In the genomic region with DNA sequence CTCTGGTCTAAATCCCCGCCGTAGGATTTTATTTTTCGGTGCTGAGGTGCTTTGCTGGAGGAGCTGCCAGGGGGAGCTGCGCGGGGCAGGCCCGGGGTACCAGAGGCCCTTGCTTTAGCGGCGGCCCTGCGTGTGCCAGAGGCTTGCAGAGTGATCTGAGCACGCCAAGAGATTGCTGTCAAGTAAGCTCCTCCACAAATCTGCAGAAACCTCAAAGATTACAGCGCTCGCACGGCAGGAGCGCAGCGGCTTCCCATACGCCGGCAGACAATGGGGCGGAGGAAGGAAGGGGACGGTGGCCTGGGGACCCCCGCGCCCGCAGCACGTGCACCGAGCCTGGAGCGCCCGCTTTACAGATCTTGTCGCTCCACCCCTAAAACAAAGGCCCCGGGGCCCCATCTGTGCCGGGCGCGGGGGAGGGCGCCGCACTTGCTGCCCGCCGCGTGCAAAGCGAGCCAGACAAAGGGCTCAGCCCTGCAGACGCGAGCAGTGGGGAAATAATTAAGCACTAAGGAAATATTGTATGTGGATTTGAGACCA, we compare ENCODE assay signal across 8 cellular contexts. TPM values are rescaled to one million over a fixed set of nuclear protein-coding genes. Genes with fewer than 3 reads are reported as not detected.
A peak's percentile ranks its signal among the peaks of the same experiment; 100 is the strongest.
DNase-seq lines count a peak whose midpoint lies in the region; ATAC-seq, FAIRE-seq and TF ChIP-seq lines count a peak whose summit lies in the region.

No MANE protein-coding gene starts in this region.

- H3K27me3 ChIP-seq in right atrium auricular region, result no peaks in the 10 kb centered on the region

- no peak overlapping the region for H3K27ac ChIP-seq in right atrium auricular region

- peak; percentile 43 for ATAC-seq in Right ventricle myocardium inferior

- no peak for DNase-seq in Right ventricle myocardium inferior (ENCODE audit: missing footprints)
- no peak for DNase-seq in cardiac septum (ENCODE audit: low spot score)
- peak; percentile 25 for DNase-seq in activated naive CD4-positive, alpha-beta T cell treated with Interleukin-2 at 50 U/mL for 16 hours
- no peak for DNase-seq in right atrium auricular region (ENCODE audit: low spot score)
- DNase-seq in stimulated activated CD4-positive, alpha-beta T cell treated with anti-CD3 and anti-CD28 coated beads, Interleukin-4, amount 100 ng/mL, for 4 hours, result peak; percentile 13 to 42
- no peak for DNase-seq in NCI-H82 treated with DMSO at 0.1 percent for 48 hours (lab: John Stamatoyannopoulos, UW; ENCODE audit: unreplicated experiment)
- no peak for DNase-seq in RCC 7860 (ENCODE audit: low spot score)
- DNase-seq in hepatic stellate cell (ENCODE audit: low spot score), result no peak

- no peak for TF ChIP-seq CTCF in right atrium auricular region (IDR thresholded peaks at IDR 0.05)

- FAIRE-seq in RCC 7860 (lab: Jason Lieb, UNC), result no peak

- H3K4me1 ChIP-seq in right atrium auricular region, result peaks cover 0 to 14% of the 10 kb centered on the region in 2 donors

- H3K4me3 ChIP-seq in right atrium auricular region, result peak overlapping the region; percentile 6 to 39

- no peaks in the 10 kb centered on the region for H3K9me3 ChIP-seq in right atrium auricular region

- no peaks in the 10 kb centered on the region for H3K36me3 ChIP-seq in right atrium auricular region

- intact Hi-C loops in Right ventricle myocardium inferior (cut with DNase I) (no loop called here), cardiac septum (cut with DNase I) (no loop called here)

RNA-seq across cellular contexts. Expression of a gene that starts 9.1 kb away (rescaled TPM):
- total RNA-seq in Right ventricle myocardium inferior (64.2 TPM), cardiac septum (38.0 TPM), right atrium auricular region (10 to 100 TPM; 47.9 to 61.4 TPM)

RNA-seq across cellular contexts. Expression of a gene that starts 58.9 kb away (rescaled TPM):
- total RNA-seq in Right ventricle myocardium inferior (43.6 TPM), cardiac septum (9.5 TPM), right atrium auricular region (10 to 100 TPM; 32.4 to 86.3 TPM)

Comparison
In these comparisons a context has a peak if more than half of its experiments do, and no peak if none do; other contexts are left out.
1. DNase-seq: peak in activated naive CD4-positive, alpha-beta T cell treated with Interleukin-2 at 50 U/mL for 16 hours (single experiment) and stimulated activated CD4-positive, alpha-beta T cell treated with anti-CD3 and anti-CD28 coated beads, Interleukin-4, amount 100 ng/mL, for 4 hours (2 of 2); none in Right ventricle myocardium inferior (single experiment), cardiac septum (single experiment), right atrium auricular region (single experiment), NCI-H82 treated with DMSO at 0.1 percent for 48 hours (single experiment), RCC 7860 (single experiment) and hepatic stellate cell (single experiment).